ENCODE assay signal across 1 cellular context in genomic region chr5:151298063-151298462, GRCh38.
TF ChIP-seq lines count a peak whose summit lies in the region.

No MANE protein-coding gene starts in this region.

TF ChIP-seq in HCT116, 20 proteins besides CTCF, POLR2A, EP300 and RAD21 (continued from another document):
- TF ChIP-seq REST (IDR thresholded peaks at IDR 0.05; ENCODE audit: low read depth) = no peak
- TF ChIP-seq, protein P1, sequence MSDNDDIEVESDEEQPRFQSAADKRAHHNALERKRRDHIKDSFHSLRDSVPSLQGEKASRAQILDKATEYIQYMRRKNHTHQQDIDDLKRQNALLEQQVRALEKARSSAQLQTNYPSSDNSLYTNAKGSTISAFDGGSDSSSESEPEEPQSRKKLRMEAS (IDR thresholded peaks at IDR 0.05) = no peak
- TF ChIP-seq, protein P2, sequence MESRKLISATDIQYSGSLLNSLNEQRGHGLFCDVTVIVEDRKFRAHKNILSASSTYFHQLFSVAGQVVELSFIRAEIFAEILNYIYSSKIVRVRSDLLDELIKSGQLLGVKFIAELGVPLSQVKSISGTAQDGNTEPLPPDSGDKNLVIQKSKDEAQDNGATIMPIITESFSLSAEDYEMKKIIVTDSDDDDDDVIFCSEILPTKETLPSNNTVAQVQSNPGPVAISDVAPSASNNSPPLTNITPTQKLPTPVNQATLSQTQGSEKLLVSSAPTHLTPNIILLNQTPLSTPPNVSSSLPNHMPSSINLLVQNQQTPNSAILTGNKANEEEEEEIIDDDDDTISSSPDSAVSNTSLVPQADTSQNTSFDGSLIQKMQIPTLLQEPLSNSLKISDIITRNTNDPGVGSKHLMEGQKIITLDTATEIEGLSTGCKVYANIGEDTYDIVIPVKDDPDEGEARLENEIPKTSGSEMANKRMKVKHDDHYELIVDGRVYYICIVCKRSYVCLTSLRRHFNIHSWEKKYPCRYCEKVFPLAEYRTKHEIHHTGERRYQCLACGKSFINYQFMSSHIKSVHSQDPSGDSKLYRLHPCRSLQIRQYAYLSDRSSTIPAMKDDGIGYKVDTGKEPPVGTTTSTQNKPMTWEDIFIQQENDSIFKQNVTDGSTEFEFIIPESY (IDR thresholded peaks at IDR 0.05; ENCODE audit: extremely low read depth, insufficient replicate concordance, low read length) = no peak
TF ChIP-seq in HCT116: peak in this region for 0.
